Comparison of ENCODE assay signal across 8 cellular contexts in the genomic region with DNA sequence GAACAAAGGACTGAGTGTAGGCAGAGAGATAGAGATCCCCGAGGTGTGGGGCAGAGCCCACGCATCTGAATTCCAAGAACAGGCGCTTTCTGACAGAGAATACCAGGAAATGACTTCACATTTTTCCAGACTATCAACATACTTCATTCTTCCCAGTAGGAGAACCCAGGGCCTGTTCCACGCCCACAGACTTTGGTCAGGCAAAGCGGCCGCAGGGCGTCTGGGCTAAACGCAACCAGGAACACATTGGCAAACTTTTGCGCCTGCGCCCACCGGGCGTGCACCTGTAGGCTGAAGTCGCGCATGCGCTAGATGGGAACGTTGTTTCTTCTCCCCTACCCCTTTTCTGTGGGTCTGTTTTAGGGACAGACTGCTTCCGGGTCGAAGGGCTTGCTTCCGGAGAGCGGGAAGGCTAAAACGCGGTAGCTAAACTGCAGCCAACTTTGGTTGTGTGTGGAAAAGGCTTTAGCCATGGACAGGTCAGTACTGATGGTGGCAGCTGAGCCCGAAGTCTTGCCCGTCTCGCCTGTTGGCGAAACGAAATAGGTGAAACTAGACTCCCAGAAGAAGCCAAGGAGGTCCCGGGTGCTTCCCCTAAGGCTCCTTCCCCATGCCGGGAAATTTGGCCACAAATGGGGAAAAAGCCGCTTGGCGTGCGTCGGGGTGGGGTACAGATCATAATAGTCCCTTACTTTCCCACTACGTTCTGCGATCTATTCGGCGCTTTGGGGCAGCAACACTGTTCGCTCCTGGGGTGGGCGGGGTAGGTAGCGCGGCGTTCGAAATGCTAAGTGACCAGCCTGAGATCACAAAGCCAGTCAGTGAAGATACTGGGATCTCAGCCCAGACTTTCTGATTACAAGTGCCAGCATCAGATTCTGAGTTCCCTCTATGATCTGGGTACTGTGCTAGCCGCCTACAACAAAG. TPM values are rescaled to one million over a fixed set of nuclear protein-coding genes. Genes with fewer than 3 reads are reported as not detected.
A peak's percentile ranks its signal among the peaks of the same experiment; 100 is the strongest.
DNase-seq lines count a peak whose midpoint lies in the region; ATAC-seq and TF ChIP-seq lines count a peak whose summit lies in the region.

TSS of gene NUP107 (plus strand) at position 384 of the 927 bp plus-strand sequence. CDS start at position 472, 88 bp downstream.

- H4K20me1 ChIP-seq in PC-9 (ENCODE audit: insufficient read depth) = peaks cover 6% of the 10 kb centered on the region; the same call in 1 of the 2 replicates

- peak; percentile 94 for TF ChIP-seq POLR2A in erythroblast (IDR thresholded peaks at IDR 0.05; ENCODE audit: low read length)

- peak within 1 kb of the TSS; percentile 96 for H3K4me3 ChIP-seq in Jurkat, Clone E6-1 (ENCODE audit: low read length)
- H3K4me3 ChIP-seq in PC-9 (peak within 1 kb of the TSS; percentile 97), mucosa of rectum (ENCODE audit: low read length in 2 of 2) (peak within 1 kb of the TSS; percentile 86 to 99)

- H3K27ac ChIP-seq in PC-9 (peak within 1 kb of the TSS; percentile 87), mucosa of rectum (ENCODE audit: low read depth in 2 of 2, low read length in 2 of 2) (peak within 1 kb of the TSS; percentile 79 to 92)

- BruUV-seq in PC-9 (replicated peaks; lab: Mats Ljungman, UMichigan) = TSS peak; percentile 68

- DNase-seq in DMS153 (lab: John Stamatoyannopoulos, UW) (peak; percentile 97), PC-9 (peak; percentile 97 to 99), erythroblast (lab: John Stamatoyannopoulos, UW) (peak; percentile 98 to 99)
- peak; percentile 97 for DNase-seq in Jurkat, Clone E6-1 (ENCODE audit: low read depth, low spot score)
- peak; percentile 97 for DNase-seq in activated T-cell treated with anti-CD3 and anti-CD28 coated beads, Interleukin-2, amount 50 U/mL, for 24 hours
- DNase-seq in stimulated activated CD8-positive, alpha-beta memory T cell treated with anti-CD3 and anti-CD28 coated beads, Interleukin-4, amount 100 ng/mL, for 48 hours = peak; percentile 98

- H3K4me1 Mint-ChIP-seq in activated T-cell treated with anti-CD3 and anti-CD28 coated beads, Interleukin-2, amount 50 U/mL, for 24 hours (ENCODE audit: low read depth) = peaks cover 42% of the 10 kb centered on the region

- peaks cover 4% of the 10 kb centered on the region for H3F3A ChIP-seq in PC-9 (ENCODE audit: insufficient read depth, low read depth)

- no peaks in the 10 kb centered on the region for H3K9me2 ChIP-seq in PC-9 (ENCODE audit: insufficient read depth)

- H3K27me3 Mint-ChIP-seq in activated T-cell treated with anti-CD3 and anti-CD28 coated beads, Interleukin-2, amount 50 U/mL, for 24 hours = no peaks in the 10 kb centered on the region

- intact Hi-C loops in PC-9 (cut with micrococcal nuclease; ENCODE audit: unreplicated experiment) = loop anchor here (2.0 to 10.0 kb wide), 5 partner anchors 76 to 465 kb away; partner anchors contain the start of genes MDM1, MDM2 and RAP1B

- no peaks in the 10 kb centered on the region for H3K9me3 Mint-ChIP-seq in activated T-cell treated with anti-CD3 and anti-CD28 coated beads, Interleukin-2, amount 50 U/mL, for 24 hours

- H3K27me3 ChIP-seq in PC-9 (ENCODE audit: insufficient read depth, low read depth) (no peaks in the 10 kb centered on the region), mucosa of rectum (ENCODE audit: control insufficient read depth in 2 of 2, insufficient read depth in 2 of 2, low read length in 2 of 2) (no peaks in the 10 kb centered on the region)

- CTCF ChIA-PET in PC-9 (lab: Charles Lee) = no interaction called here

- TF ChIP-seq CTCF in PC-9 (conservative IDR thresholded peaks at IDR 0.05) = no peak

- POLR2A ChIA-PET in PC-9 (lab: Charles Lee; ENCODE audit: unreplicated experiment) = interaction anchor here (0.5 to 0.6 kb wide), 2 partner anchors 102 to 331 kb away, joined by 4 to 10 read pairs; no protein-coding TSS in a partner anchor

- H3K36me3 ChIP-seq in PC-9 (ENCODE audit: low read depth) (peaks cover 14% of the 10 kb centered on the region), mucosa of rectum (ENCODE audit: control insufficient read depth in 2 of 2, insufficient read depth in 2 of 2, low read length in 2 of 2) (peaks cover 9 to 11% of the 10 kb centered on the region in 2 donors)

- peak within 1 kb of the TSS; percentile 83 to 91 for H3K9ac ChIP-seq in mucosa of rectum (ENCODE audit: low read depth in 1 of 2, low read length in 2 of 2)

- H3K4me1 ChIP-seq in PC-9 (replicated peaks; ENCODE audit: insufficient read depth) (peaks cover 24% of the 10 kb centered on the region), mucosa of rectum (ENCODE audit: control insufficient read depth in 2 of 2, insufficient read depth in 2 of 2, low read length in 2 of 2) (peaks cover 8 to 15% of the 10 kb centered on the region in 2 donors)

- H3K79me2 ChIP-seq in PC-9 (ENCODE audit: low read depth) = peaks cover 34% of the 10 kb centered on the region

- peaks cover 58% of the 10 kb centered on the region for H3K36me3 Mint-ChIP-seq in activated T-cell treated with anti-CD3 and anti-CD28 coated beads, Interleukin-2, amount 50 U/mL, for 24 hours (ENCODE audit: low read depth)

- H3K4me2 ChIP-seq in PC-9 = peak within 1 kb of the TSS; percentile 99

- peak within 1 kb of the TSS; percentile 92 for H2AFZ ChIP-seq in PC-9

- H3K9me3 ChIP-seq in PC-9 (ENCODE audit: insufficient read depth, low read depth) (no peaks in the 10 kb centered on the region), mucosa of rectum (ENCODE audit: control insufficient read depth in 2 of 2, low read length in 2 of 2) (no peaks in the 10 kb centered on the region)

- peak; percentile 94 for ATAC-seq in GM21619 (IDR thresholded peaks at IDR 0.05; ENCODE audit: unreplicated experiment)

- peak within 1 kb of the TSS; percentile 99 for H3K27ac Mint-ChIP-seq in activated T-cell treated with anti-CD3 and anti-CD28 coated beads, Interleukin-2, amount 50 U/mL, for 24 hours

- peak within 1 kb of the TSS; percentile 98 for H3K4me3 Mint-ChIP-seq in activated T-cell treated with anti-CD3 and anti-CD28 coated beads, Interleukin-2, amount 50 U/mL, for 24 hours

RNA-seq across cellular contexts. Expression of gene NUP107, which starts in this region (rescaled TPM):
- 157 TPM for polyA plus RNA-seq in Jurkat, Clone E6-1 (2012; ENCODE audit: insufficient read depth, insufficient read length)
- total RNA-seq in PC-9 (2021) = 75.7 and 84.9 TPM in 2 replicates

Comparison
In these comparisons a context has a peak if more than half of its experiments do, and no peak if none do; other contexts are left out.
1. Peak in every context shown above with its lines: DNase-seq, ATAC-seq, H3K4me3 ChIP-seq and H3K27ac ChIP-seq.